In genomic region chr9:95134457-95134881, GRCh38 we compare ENCODE assay signal across 16 cellular contexts.
DNase-seq lines count a peak whose midpoint lies in the region; ATAC-seq, FAIRE-seq and TF ChIP-seq lines count a peak whose summit lies in the region.
"Had no signal": no experiment of that assay in that cellular context is flagged by ENCODE, and none has a peak within 500 bp of the region (broad histone marks: within the 10 kb centered on the region; RNA-seq: fewer than 3 reads in every experiment).

No MANE protein-coding gene starts in this region.

- H3K4me3 ChIP-seq in colonic mucosa (no peak overlapping the region), liver (ENCODE audit: low read depth in 1 of 3, low read length in 3 of 3) (no peak overlapping the region), pancreas (no peak overlapping the region)
- H3K4me3 ChIP-seq: K562, Peyer's patch had no signal

- no peak for TF ChIP-seq RAD21 in liver (IDR thresholded peaks at IDR 0.05)

- FAIRE-seq in pancreas (lab: Jason Lieb, UNC) = no peak
- FAIRE-seq: K562 had no signal

- H3K36me3 Mint-ChIP-seq in T-helper 17 cell (ENCODE audit: low read depth) = peaks cover 8% of the 10 kb centered on the region

- TF ChIP-seq CTCF in colonic mucosa (IDR thresholded peaks at IDR 0.05) (no peak), liver (IDR thresholded peaks at IDR 0.05; ENCODE audit: low read depth, low read length, missing input control) (no peak), pancreas (IDR thresholded peaks at IDR 0.05) (no peak)

- intact Hi-C loops in colonic mucosa (cut with DNase I) = no loop called here
- intact Hi-C loops in pancreas (cut with DNase I) = no loop called here

- peak overlapping the region in 1 of 2 donors; percentile 16 for H3K9ac ChIP-seq in colonic mucosa (ENCODE audit: low read depth in 2 of 2, low read length in 2 of 2)
- H3K9ac ChIP-seq in liver (ENCODE audit: low read depth in 1 of 2, low read length in 2 of 2) = peak overlapping the region in 1 of 2 donors; percentile 14

- H3K27ac Mint-ChIP-seq in T-helper 17 cell = no peak overlapping the region

- peaks cover 4% of the 10 kb centered on the region for H3K27me3 Mint-ChIP-seq in T-helper 17 cell

- peaks cover 3% of the 10 kb centered on the region for H3K4me1 Mint-ChIP-seq in T-helper 17 cell

- H3K27ac ChIP-seq in colonic mucosa = no peak overlapping the region
- peak overlapping the region; percentile 70 to 72 for H3K27ac ChIP-seq in liver (ENCODE audit: low read depth in 1 of 2, low read length in 2 of 2)
- H3K27ac ChIP-seq in pancreas = no peak overlapping the region
- H3K27ac ChIP-seq: C4-2B had no signal

- peak in 3 of 4 donors; percentile 28 to 44 (median 34) for ATAC-seq in pancreas
- ATAC-seq in GM18907 (IDR thresholded peaks at IDR 0.05; ENCODE audit: unreplicated experiment) = no peak
- no peak for ATAC-seq in T-helper 17 cell
- ATAC-seq: K562, Right ventricle myocardium inferior had no signal

- H3K4me1 ChIP-seq in colonic mucosa (peaks cover 4% of the 10 kb centered on the region), liver (ENCODE audit: control insufficient read depth in 4 of 4, insufficient read depth in 4 of 4, low read length in 3 of 4) (peaks cover 4 to 87% (median 74%) of the 10 kb centered on the region in 4 donors), pancreas (peaks cover 11 to 16% (median 12%) of the 10 kb centered on the region in 3 donors)

- WGBS in liver = 36% methylated on average over 9 of the region's 9 CpGs
- WGBS in pancreas, 2 donors = 63 to 72% methylated on average over 9 of the region's 9 CpGs

- no peaks in the 10 kb centered on the region for H3K36me3 ChIP-seq in colonic mucosa
- no peaks in the 10 kb centered on the region for H3K36me3 ChIP-seq in liver (ENCODE audit: control insufficient read depth in 4 of 4, insufficient read depth in 3 of 4, low read depth in 1 of 4, low read length in 3 of 4)
- no peaks in the 10 kb centered on the region for H3K36me3 ChIP-seq in pancreas
- H3K36me3 ChIP-seq: Peyer's patch had no signal

- no peaks in the 10 kb centered on the region for H3K27me3 ChIP-seq in colonic mucosa
- no peaks in the 10 kb centered on the region for H3K27me3 ChIP-seq in liver (ENCODE audit: control insufficient read depth in 4 of 4, insufficient read depth in 4 of 4, low read length in 3 of 4)
- no peaks in the 10 kb centered on the region for H3K27me3 ChIP-seq in pancreas
- H3K27me3 ChIP-seq: Peyer's patch had no signal

- no peak overlapping the region for H3K4me3 Mint-ChIP-seq in T-helper 17 cell

- H3K9me3 ChIP-seq in colonic mucosa (no peaks in the 10 kb centered on the region), liver (ENCODE audit: control insufficient read depth in 4 of 4, low read length in 3 of 4) (no peaks in the 10 kb centered on the region), pancreas (no peaks in the 10 kb centered on the region), T-helper 17 cell (ENCODE audit: control insufficient read depth, low read length, poor library complexity, severe bottlenecking) (no peaks in the 10 kb centered on the region)
- H3K9me3 ChIP-seq: Peyer's patch had no signal

- peak; percentile 67 for DNase-seq in colonic mucosa
- DNase-seq in pancreas = peak in 3 of 6 donors; percentile 40 to 71 (median 55)
- DNase-seq in activated naive CD4-positive, alpha-beta T cell (lab: John Stamatoyannopoulos, UW) = no peak
- no peak for DNase-seq in T-helper 17 cell
- DNase-seq in stimulated activated CD4-positive, alpha-beta T cell treated with anti-CD3 and anti-CD28 coated beads, Interleukin-15, amount 100 ng/mL, for 24 hours = no peak
- DNase-seq: AML-193, GF-D8, GOT3, NCI-H1105, NCI-H2081 had no signal

TF ChIP-seq in liver, 16 proteins besides CTCF, POLR2A, EP300 and RAD21:
- TF ChIP-seq FOXA2 (IDR thresholded peaks at IDR 0.05) (no peak), ZBTB33 (IDR thresholded peaks at IDR 0.05) (no peak), REST (IDR thresholded peaks at IDR 0.05) (peak; percentile 26), NR2F2 (IDR thresholded peaks at IDR 0.05) (no peak), RXRA (IDR thresholded peaks at IDR 0.05) (peak; percentile 59 to 79), HNF4A (conservative IDR thresholded peaks at IDR 0.05) (peak; percentile 67 to 79), YY1 (IDR thresholded peaks at IDR 0.05) (peak; percentile 66), HNF4G (IDR thresholded peaks at IDR 0.05) (peak; percentile 29), TAF1 (conservative IDR thresholded peaks at IDR 0.05) (no peak), SP1 (IDR thresholded peaks at IDR 0.05) (peak; percentile 48), MAX (IDR thresholded peaks at IDR 0.05) (peak; percentile 88), JUND (IDR thresholded peaks at IDR 0.05) (peak in 1 of 2 donors; percentile 34), EGR1 (IDR thresholded peaks at IDR 0.05; ENCODE audit: low read depth in 2 of 2) (peak in 1 of 2 donors; percentile 75), GABPA (IDR thresholded peaks at IDR 0.05 in 1 of 2, conservative IDR thresholded peaks at IDR 0.05 in 1 of 2) (no peak)

Comparison
In these comparisons a context has a peak if more than half of its experiments do, and no peak if none do; other contexts are left out.
1. H3K27ac ChIP-seq: peak in liver (2 of 2); none in colonic mucosa (single experiment) and pancreas (0 of 4).
2. ATAC-seq: peak in pancreas (3 of 4); none in GM18907 (single experiment) and T-helper 17 cell (single experiment).